In genomic region chr14:104117341-104118005, GRCh38 we compare ENCODE assay signal across 11 cellular contexts. TPM values are rescaled to one million over a fixed set of nuclear protein-coding genes. Genes with fewer than 3 reads are reported as not detected.
DNase-seq lines count a peak whose midpoint lies in the region; ATAC-seq and TF ChIP-seq lines count a peak whose summit lies in the region.
"Had no signal": no experiment of that assay in that cellular context is flagged by ENCODE, and none has a peak within 500 bp of the region (broad histone marks: within the 10 kb centered on the region; RNA-seq: fewer than 3 reads in every experiment).

No MANE protein-coding gene starts in this region.

- no peak for TF ChIP-seq CTCF in CD14-positive monocyte (IDR thresholded peaks at IDR 0.05)
- no peak for TF ChIP-seq CTCF in osteoblast (IDR thresholded peaks at IDR 0.05; ENCODE audit: extremely low read depth, low read depth, low read length)

- no peak overlapping the region for H3K27ac Mint-ChIP-seq in CD14-positive monocyte

- no peak overlapping the region for H3K27ac ChIP-seq in osteoblast (ENCODE audit: low read depth, low read length)

- H3K36me3 ChIP-seq in NT2/D1 (ENCODE audit: insufficient read depth, insufficient read length, low read length) (no peaks in the 10 kb centered on the region), osteoblast (ENCODE audit: insufficient read depth, low read length) (no peaks in the 10 kb centered on the region)

- no peaks in the 10 kb centered on the region for H3K4me1 Mint-ChIP-seq in CD14-positive monocyte

- peaks cover 0 to 8% (median 0%) of the 10 kb centered on the region in 7 donors for H3K9me3 Mint-ChIP-seq in CD14-positive monocyte

- peak overlapping the region in 1 of 2 donors; percentile 67 for H3K4me3 Mint-ChIP-seq in CD14-positive monocyte

- intact Hi-C loops in CD14-positive monocyte (cut with micrococcal nuclease): no loop called here
- intact Hi-C loops in cardiac septum (cut with DNase I): no loop called here

- H3K9me3 ChIP-seq in NT2/D1 (ENCODE audit: insufficient read depth, low read length) (no peaks in the 10 kb centered on the region), osteoblast (ENCODE audit: low read depth, low read length) (no peaks in the 10 kb centered on the region)

- H3K4me1 ChIP-seq in NT2/D1 (ENCODE audit: insufficient read depth, insufficient read length): peaks cover 5% of the 10 kb centered on the region
- no peaks in the 10 kb centered on the region for H3K4me1 ChIP-seq in osteoblast (ENCODE audit: insufficient read depth, low read length)

- H3K27me3 Mint-ChIP-seq in CD14-positive monocyte (ENCODE audit: low read depth in 3 of 3): peaks cover 29 to 60% (median 38%) of the 10 kb centered on the region in 3 donors

- DNase-seq in CD14-positive monocyte (ENCODE audit: low spot score): peak; percentile 40
- DNase-seq in NT2/D1 (ENCODE audit: low read depth, low spot score): no peak
- peak; percentile 50 for DNase-seq in cardiac septum (ENCODE audit: low spot score)
- DNase-seq in osteoblast (ENCODE audit: insufficient read length, low spot score, missing footprints): peak; percentile 54
- no peak for DNase-seq in stimulated activated CD8-positive, alpha-beta memory T cell treated with anti-CD3 and anti-CD28 coated beads, Interleukin-4, amount 100 ng/mL, for 48 hours
- DNase-seq in stimulated activated naive CD4-positive, alpha-beta T cell (lab: John Stamatoyannopoulos, UW): no peak
- DNase-seq: NCI-H226 had no signal

- H3K27me3 ChIP-seq in NT2/D1 (ENCODE audit: insufficient read depth, insufficient read length): peaks cover 52% of the 10 kb centered on the region
- peaks cover 8% of the 10 kb centered on the region for H3K27me3 ChIP-seq in osteoblast (ENCODE audit: insufficient read depth, low read length)

- peak overlapping the region; percentile 51 for H3K9ac ChIP-seq in NT2/D1 (ENCODE audit: insufficient read length, low read depth)

- H3K79me2 ChIP-seq in osteoblast (ENCODE audit: insufficient read depth, low read length): no peaks in the 10 kb centered on the region

- ATAC-seq in GM18867 (IDR thresholded peaks at IDR 0.05; ENCODE audit: unreplicated experiment): no peak
- no peak for ATAC-seq in GM21717 (IDR thresholded peaks at IDR 0.05; ENCODE audit: unreplicated experiment)

- H3K4me2 ChIP-seq in osteoblast (ENCODE audit: insufficient read depth, low read length): no peak overlapping the region

- H2AFZ ChIP-seq in osteoblast (ENCODE audit: low read length): no peak overlapping the region

- no peaks in the 10 kb centered on the region for H4K20me1 ChIP-seq in osteoblast (ENCODE audit: insufficient read depth, low read length)

- no peaks in the 10 kb centered on the region for H3K36me3 Mint-ChIP-seq in CD14-positive monocyte

- H3K4me3 ChIP-seq in NT2/D1 (ENCODE audit: insufficient read length, low read depth) (peak overlapping the region; percentile 42), osteoblast (ENCODE audit: insufficient read depth, low read length) (no peak overlapping the region)

RNA-seq across cellular contexts. Expression of gene KIF26A, which starts 20.9 kb away (rescaled TPM):
- polyA plus RNA-seq in CD14-positive monocyte: not detected
- total RNA-seq in cardiac septum (6.8 TPM), osteoblast (not detected in 2 replicates)

RNA-seq across cellular contexts. Expression of gene ASPG, which starts 32.0 kb away (rescaled TPM):
- polyA plus RNA-seq in CD14-positive monocyte: not detected
- total RNA-seq in cardiac septum (4.4 TPM), osteoblast (under 0.01 TPM in 1 of 2 replicates, not detected in the other)
- total RNA-seq: Daoy, lung microvascular endothelial cell had no signal

Comparison
In these comparisons a context has a peak if more than half of its experiments do, and no peak if none do; other contexts are left out.
1. DNase-seq: peak in CD14-positive monocyte (single experiment), cardiac septum (single experiment) and osteoblast (single experiment); none in NT2/D1 (single experiment), stimulated activated CD8-positive, alpha-beta memory T cell treated with anti-CD3 and anti-CD28 coated beads, Interleukin-4, amount 100 ng/mL, for 48 hours (single experiment) and stimulated activated naive CD4-positive, alpha-beta T cell (0 of 6).